Comparison of ENCODE assay signal across 24 cellular contexts in genomic region chr2:116440104-116440653, GRCh38.
DNase-seq lines count a peak whose midpoint lies in the region; ATAC-seq, FAIRE-seq and TF ChIP-seq lines count a peak whose summit lies in the region.
"Had no signal": no experiment of that assay in that cellular context is flagged by ENCODE, and none has a peak within 500 bp of the region (broad histone marks: within the 10 kb centered on the region; RNA-seq: fewer than 3 reads in every experiment).

No MANE protein-coding gene starts in this region.

- no peaks in the 10 kb centered on the region for H3F3A ChIP-seq in PC-9 (ENCODE audit: insufficient read depth, low read depth)

- no peaks in the 10 kb centered on the region for H3K27me3 Mint-ChIP-seq in endodermal cell (ENCODE audit: insufficient read depth)
- H3K27me3 Mint-ChIP-seq: B cell; CD4-positive, alpha-beta T cell had no signal

- H3K14ac ChIP-seq in mesenchymal stem cell (ENCODE audit: low read length in 2 of 2) = no peak overlapping the region

- no peak overlapping the region for H2BK120ac ChIP-seq in mesenchymal stem cell (ENCODE audit: low read depth, low read length)

- no peak overlapping the region for H4K91ac ChIP-seq in mesenchymal stem cell (ENCODE audit: low read length)

- no peak overlapping the region for H2BK5ac ChIP-seq in mesenchymal stem cell (ENCODE audit: low read depth, low read length, poor library complexity, severe bottlenecking)

- 0 out of 3 replicates have a peak, but pooled peaks cover 3% of the 10 kb centered on the region for H3K9me3 ChIP-seq in A549
- no peaks in the 10 kb centered on the region for H3K9me3 ChIP-seq in HEK293 (ENCODE audit: control insufficient read depth, insufficient read depth, low read depth, low read length)
- H3K9me3 ChIP-seq in K562 (replicated peaks; ENCODE audit: control insufficient read depth, insufficient read depth, low read depth, low read length) = no peaks in the 10 kb centered on the region
- H3K9me3 ChIP-seq in mesenchymal stem cell (ENCODE audit: control insufficient read depth, low read length) = peaks cover 24% of the 10 kb centered on the region
- no peaks in the 10 kb centered on the region for H3K9me3 ChIP-seq in PC-9 (ENCODE audit: insufficient read depth, low read depth)
- H3K9me3 ChIP-seq in endodermal cell (ENCODE audit: control insufficient read depth, low read length) = peaks cover 7% of the 10 kb centered on the region
- H3K9me3 ChIP-seq: Caco-2 had no signal

- H2BK15ac ChIP-seq in mesenchymal stem cell (ENCODE audit: low read depth, poor library complexity, severe bottlenecking) = no peak overlapping the region

- H4K8ac ChIP-seq in mesenchymal stem cell (ENCODE audit: low read length) = no peak overlapping the region

- H3K9me3 Mint-ChIP-seq in endodermal cell = peaks cover 20% of the 10 kb centered on the region

- H3K27ac ChIP-seq in A549 (no peak overlapping the region), HEK293 (ENCODE audit: extremely low read depth, low read depth, low read length) (no peak overlapping the region), K562 (ENCODE audit: extremely low read depth, low read depth, low read length) (no peak overlapping the region), mesenchymal stem cell (ENCODE audit: low read length, poor library complexity, severe bottlenecking) (no peak overlapping the region), PC-9 (no peak overlapping the region), endodermal cell (ENCODE audit: low read depth, low read length) (no peak overlapping the region)
- H3K27ac ChIP-seq: BLaER1 treated with 17β-estradiol and CSF1 and Interleukin-3, amounts not matched to agents 10 nM and 100 nM; C4-2B had no signal

- H2AFZ ChIP-seq in K562 (ENCODE audit: low read depth, low read length) = no peak overlapping the region
- H2AFZ ChIP-seq in mesenchymal stem cell (ENCODE audit: low read depth, low read length) = no peak overlapping the region
- no peak overlapping the region for H2AFZ ChIP-seq in PC-9

- H3K27me3 ChIP-seq in K562 (ENCODE audit: control insufficient read depth in 2 of 2, insufficient read depth in 2 of 2, low read length in 2 of 2) (no peaks in the 10 kb centered on the region), mesenchymal stem cell (ENCODE audit: control insufficient read depth in 1 of 2, insufficient read depth in 1 of 2, low read length in 2 of 2) (no peaks in the 10 kb centered on the region), PC-9 (ENCODE audit: insufficient read depth, low read depth) (no peaks in the 10 kb centered on the region), endodermal cell (ENCODE audit: control insufficient read depth, insufficient read depth, low read length, poor library complexity, severe bottlenecking) (no peaks in the 10 kb centered on the region)
- H3K27me3 ChIP-seq: BLaER1 treated with 17β-estradiol and CSF1 and Interleukin-3, amounts not matched to agents 10 nM and 100 nM had no signal

- no peaks in the 10 kb centered on the region for H3K9me1 ChIP-seq in K562 (ENCODE audit: control insufficient read depth, insufficient read depth, low read length)

- H3K27ac Mint-ChIP-seq in endodermal cell = no peak overlapping the region
- H3K27ac Mint-ChIP-seq: B cell; CD4-positive, alpha-beta T cell; CD8-positive, alpha-beta T cell had no signal

- H4K20me1 ChIP-seq in K562 (replicated peaks; ENCODE audit: control insufficient read depth, insufficient read depth, low read length) (no peaks in the 10 kb centered on the region), PC-9 (ENCODE audit: insufficient read depth) (no peaks in the 10 kb centered on the region)
- H4K20me1 ChIP-seq: BLaER1 treated with 17β-estradiol and CSF1 and Interleukin-3, amounts not matched to agents 10 nM and 100 nM had no signal

- CTCF ChIA-PET in A549 (lab: Yijun Ruan, JAX) = interaction anchor here (0.6 kb wide), 1 partner anchor 1049 kb away, joined by 4 read pairs; no protein-coding TSS in a partner anchor
- CTCF ChIA-PET in HEK293 (lab: Yijun Ruan, JAX) = interaction anchor here (0.7 kb wide), 1 partner anchor 32 kb away, joined by 3 read pairs; no protein-coding TSS in a partner anchor
- CTCF ChIA-PET in K562 (lab: Yijun Ruan, JAX; ENCODE audit: low intra/inter-chr PET ratio) = no interaction called here
- CTCF ChIA-PET in PC-9 (lab: Charles Lee) = no interaction called here

- no peak overlapping the region for H3K4me2 ChIP-seq in A549
- no peak overlapping the region for H3K4me2 ChIP-seq in K562 (ENCODE audit: insufficient read depth, low read length)
- no peak overlapping the region for H3K4me2 ChIP-seq in mesenchymal stem cell (ENCODE audit: low read length, poor library complexity, severe bottlenecking)
- no peak overlapping the region for H3K4me2 ChIP-seq in PC-9
- H3K4me2 ChIP-seq: BLaER1 treated with 17β-estradiol and CSF1 and Interleukin-3, amounts not matched to agents 10 nM and 100 nM had no signal

- no peak overlapping the region for H3K23ac ChIP-seq in mesenchymal stem cell (ENCODE audit: low read length in 2 of 2)

- ATAC-seq in A549 (no peak), K562 (no peak), GM19452 (IDR thresholded peaks at IDR 0.05; ENCODE audit: unreplicated experiment) (no peak)
- ATAC-seq: CD8-positive, alpha-beta T cell had no signal

- H3K36me3 Mint-ChIP-seq in endodermal cell (ENCODE audit: low read depth) = no peaks in the 10 kb centered on the region
- H3K36me3 Mint-ChIP-seq: CD8-positive, alpha-beta T cell had no signal

- no peak overlapping the region for H3K4ac ChIP-seq in mesenchymal stem cell (ENCODE audit: low read depth in 1 of 2, low read length in 2 of 2)

- no peak for DNase-seq in A549 (ENCODE audit: low read depth in 1 of 2, low spot score in 1 of 2)
- no peak for DNase-seq in K562 (ENCODE audit: extremely low read depth in 1 of 4, low spot score in 3 of 4)
- peak; percentile 4 for DNase-seq in mesenchymal stem cell
- DNase-seq in PC-9 = no peak
- DNase-seq in endodermal cell = no peak
- DNase-seq in middle frontal gyrus (ENCODE audit: extremely low spot score, low spot score) = no peak
- DNase-seq: 8988T; AML-193; Caco-2; Calu3; CD4-positive, alpha-beta T cell; CD8-positive, alpha-beta T cell; DMS79 treated with DMSO at 0.1 percent for 48 hours; GF-D8 had no signal

- H3K36me3 ChIP-seq in HEK293 (ENCODE audit: control insufficient read depth in 2 of 2, insufficient read depth in 1 of 2, low read length in 2 of 2) = no peaks in the 10 kb centered on the region
- H3K36me3 ChIP-seq in K562 (ENCODE audit: control insufficient read depth, insufficient read depth, low read length) = no peaks in the 10 kb centered on the region
- H3K36me3 ChIP-seq in mesenchymal stem cell (ENCODE audit: control insufficient read depth in 1 of 2, insufficient read depth in 2 of 2, low read depth in 1 of 2, low read length in 2 of 2) = no peaks in the 10 kb centered on the region
- H3K36me3 ChIP-seq in PC-9 (ENCODE audit: low read depth) = no peaks in the 10 kb centered on the region
- no peaks in the 10 kb centered on the region for H3K36me3 ChIP-seq in endodermal cell (ENCODE audit: control insufficient read depth, insufficient read depth, low read length)
- H3K36me3 ChIP-seq: BLaER1 treated with 17β-estradiol and CSF1 and Interleukin-3, amounts not matched to agents 10 nM and 100 nM had no signal

- no peak overlapping the region for H3K4me3 ChIP-seq in A549
- H3K4me3 ChIP-seq in HEK293 (ENCODE audit: low read depth, low read length) = no peak overlapping the region
- H3K4me3 ChIP-seq in K562 = no peak overlapping the region
- no peak overlapping the region for H3K4me3 ChIP-seq in mesenchymal stem cell (ENCODE audit: insufficient read depth in 1 of 2, low read depth in 1 of 2, low read length in 2 of 2)
- no peak overlapping the region for H3K4me3 ChIP-seq in PC-9
- H3K4me3 ChIP-seq in endodermal cell (ENCODE audit: low read length) = no peak overlapping the region
- H3K4me3 ChIP-seq: BLaER1 treated with 17β-estradiol and CSF1 and Interleukin-3, amounts not matched to agents 10 nM and 100 nM had no signal

- H3K18ac ChIP-seq in mesenchymal stem cell (ENCODE audit: low read depth in 1 of 2, low read length in 2 of 2) = no peak overlapping the region

- H3K4me3 Mint-ChIP-seq in endodermal cell = no peak overlapping the region
- H3K4me3 Mint-ChIP-seq: B cell; CD4-positive, alpha-beta T cell; CD8-positive, alpha-beta T cell had no signal

- H3K9ac ChIP-seq in K562 (ENCODE audit: insufficient read depth in 1 of 2, low read depth in 2 of 2, low read length in 2 of 2) = no peak overlapping the region
- H3K9ac ChIP-seq in mesenchymal stem cell (ENCODE audit: low read length) = no peak overlapping the region
- H3K9ac ChIP-seq in endodermal cell (ENCODE audit: extremely low read depth, low read length, poor library complexity, severe bottlenecking) = no peak overlapping the region
- H3K9ac ChIP-seq: BLaER1 treated with 17β-estradiol and CSF1 and Interleukin-3, amounts not matched to agents 10 nM and 100 nM had no signal

- WGBS in A549 (ENCODE audit: missing lambda C conversion rate) = 2% methylated on average over 5 of the region's 5 CpGs
- 0% methylated on average over 5 of the region's 5 CpGs for WGBS in K562 (ENCODE audit: insufficient coverage, low coverage, missing lambda C conversion rate)
- WGBS in mesenchymal stem cell = no CpG with 5 or more reads among the region's 5 CpGs
- 88% methylated on average over 2 of the region's 5 CpGs; no CpG with 5 or more reads in 1 of the 2 experiments for WGBS in endodermal cell (ENCODE audit: insufficient coverage in 1 of 2, insufficient read length in 1 of 2), 2 experiments

- TF ChIP-seq RAD21 in A549 (conservative IDR thresholded peaks at IDR 0.05 in 1 of 2, IDR thresholded peaks at IDR 0.05 in 1 of 2) = no peak
- no peak for TF ChIP-seq RAD21 in K562 (CRISPR knock-in tag; conservative IDR thresholded peaks at IDR 0.05 in 1 of 2, IDR thresholded peaks at IDR 0.05 in 1 of 2)

- no peaks in the 10 kb centered on the region for H3K9me2 ChIP-seq in PC-9 (ENCODE audit: insufficient read depth)

- TF ChIP-seq CTCF in A549 (IDR thresholded peaks at IDR 0.05) (no peak), HEK293 (tag by site-specific recombination; IDR thresholded peaks at IDR 0.05) (no peak), K562 (IDR thresholded peaks at IDR 0.05 in 2 of 3, conservative IDR thresholded peaks at IDR 0.05 in 1 of 3; ENCODE audit: insufficient read depth in 2 of 3, low read depth in 1 of 3, low read length in 3 of 3) (no peak), PC-9 (conservative IDR thresholded peaks at IDR 0.05) (no peak), endodermal cell (conservative IDR thresholded peaks at IDR 0.05) (no peak)

- no peak overlapping the region for H2AK5ac ChIP-seq in mesenchymal stem cell (ENCODE audit: low read length, severe bottlenecking)

- H3K79me2 ChIP-seq in K562 (ENCODE audit: control insufficient read depth, insufficient read depth, low read length) (no peaks in the 10 kb centered on the region), PC-9 (ENCODE audit: low read depth) (no peaks in the 10 kb centered on the region)

- FAIRE-seq in A549 (lab: Jason Lieb, UNC) (no peak), K562 (lab: Jason Lieb, UNC) (no peak)
- FAIRE-seq: A204.1, D721Med, G401.6, GM12891, GM19239 had no signal

- TF ChIP-seq POLR2A in A549 (IDR thresholded peaks at IDR 0.05; ENCODE audit: low read length) = no peak
- no peak for TF ChIP-seq POLR2A in K562 (conservative IDR thresholded peaks at IDR 0.05)

- H2BK12ac ChIP-seq in mesenchymal stem cell (ENCODE audit: low read length in 2 of 2) = no peak overlapping the region

- no TSS peak for BruUV-seq in K562 (replicated peaks; lab: Mats Ljungman, UMichigan)
- BruUV-seq in PC-9 (replicated peaks; lab: Mats Ljungman, UMichigan) = no TSS peak

- no peaks in the 10 kb centered on the region for H3K4me1 Mint-ChIP-seq in endodermal cell
- H3K4me1 Mint-ChIP-seq: B cell had no signal

- intact Hi-C loops in K562 (cut with micrococcal nuclease) (no loop called here), PC-9 (cut with micrococcal nuclease; ENCODE audit: unreplicated experiment) (no loop called here)

- POLR2A ChIA-PET in A549 (lab: Yijun Ruan, JAX) (no interaction called here), HEK293 (lab: Yijun Ruan, JAX) (no interaction called here), K562 (lab: Yijun Ruan, JAX) (no interaction called here), PC-9 (lab: Charles Lee; ENCODE audit: unreplicated experiment) (no interaction called here)

- TF ChIP-seq EP300 in A549 (IDR thresholded peaks at IDR 0.05) (no peak), K562 (IDR thresholded peaks at IDR 0.05; ENCODE audit: low read length) (no peak)

- no peaks in the 10 kb centered on the region for H3K79me1 ChIP-seq in mesenchymal stem cell (replicated peaks; ENCODE audit: low read length, poor library complexity, severe bottlenecking)

- in situ Hi-C loops in K562 (cut with MboI) = no loop called here

- H3K4me1 ChIP-seq in A549 = no peaks in the 10 kb centered on the region
- H3K4me1 ChIP-seq in HEK293 (ENCODE audit: control insufficient read depth, insufficient read depth, low read length) = no peaks in the 10 kb centered on the region
- H3K4me1 ChIP-seq in K562 (replicated peaks in 1 of 2; ENCODE audit: control insufficient read depth in 2 of 2, insufficient read depth in 2 of 2, low read length in 2 of 2) = no peaks in the 10 kb centered on the region
- no peaks in the 10 kb centered on the region for H3K4me1 ChIP-seq in mesenchymal stem cell (ENCODE audit: control insufficient read depth, insufficient read depth, low read depth, low read length)
- H3K4me1 ChIP-seq in PC-9 (replicated peaks; ENCODE audit: insufficient read depth) = no peaks in the 10 kb centered on the region
- no peaks in the 10 kb centered on the region for H3K4me1 ChIP-seq in endodermal cell (ENCODE audit: control insufficient read depth, insufficient read depth, low read length)
- H3K4me1 ChIP-seq: BLaER1 treated with 17β-estradiol and CSF1 and Interleukin-3, amounts not matched to agents 10 nM and 100 nM; Caco-2 had no signal

Comparison
In these comparisons a context has a peak if more than half of its experiments do, and no peak if none do; other contexts are left out.
1. CTCF ChIA-PET loops: an anchor here in A549 (0.6 kb wide) and HEK293 (0.7 kb wide); none called in K562 and PC-9.